Comparison of ENCODE assay signal across 31 cellular contexts in genomic region chr11:32479291-32479690, GRCh38. TPM values are rescaled to one million over a fixed set of nuclear protein-coding genes. Genes with fewer than 3 reads are reported as not detected.
"Had no signal": no experiment of that assay in that cellular context is flagged by ENCODE, and none has a peak within 500 bp of the region (broad histone marks: within the 10 kb centered on the region; RNA-seq: fewer than 3 reads in every experiment).

No MANE protein-coding gene starts in this region.

- H3K9me3 Mint-ChIP-seq: natural killer cell treated with Interleukin-12 subunit alpha and Interleukin-12 subunit beta and Interleukin-15 and Interleukin-18, amount 100 ng/mL, for 72 hours; stimulated activated effector memory CD8-positive, alpha-beta T cell treated with anti-CD3 and anti-CD28 coated beads, Interleukin-12 subunit alpha, Interleukin-12 subunit beta, amount 100 ng/mL, for 72 hours; stimulated activated naive CD8-positive, alpha-beta T cell treated with anti-CD3 and anti-CD28 coated beads, Interleukin-15, Interleukin-2, amounts not matched to agents 100 ng/mL and 50 ng/mL, for 24 hours; T-helper 2 cell treated with Interferon-gamma antibody and Interleukin-4, amounts not matched to agents 5 μg/mL and 100 μg/mL, for 36 hours; type B pancreatic cell had no signal

- H3K9me3 ChIP-seq: ascending aorta, heart right ventricle, mucosa of descending colon, pancreas, prostate gland, sigmoid colon, vagina had no signal

- H3K27me3 ChIP-seq: ascending aorta, brain microvascular endothelial cell, heart right ventricle, pancreas, sigmoid colon, vagina had no signal

- H3K27me3 Mint-ChIP-seq: activated naive CD8-positive, alpha-beta T cell had no signal

- H3K4me3 Mint-ChIP-seq: activated naive CD8-positive, alpha-beta T cell; natural killer cell treated with Interleukin-12 subunit alpha and Interleukin-12 subunit beta and Interleukin-15 and Interleukin-18, amount 100 ng/mL, for 72 hours; stimulated activated effector memory CD8-positive, alpha-beta T cell treated with anti-CD3 and anti-CD28 coated beads, Interleukin-12 subunit alpha, Interleukin-12 subunit beta, amount 100 ng/mL, for 72 hours; stimulated activated naive CD8-positive, alpha-beta T cell treated with anti-CD3 and anti-CD28 coated beads, Interleukin-15, Interleukin-2, amounts not matched to agents 100 ng/mL and 50 ng/mL, for 24 hours; T-helper 2 cell treated with Interferon-gamma antibody and Interleukin-4, amounts not matched to agents 5 μg/mL and 100 μg/mL, for 36 hours; type B pancreatic cell had no signal

- ATAC-seq: esophagus mucosa; left lobe of liver; mucosa of descending colon; natural killer cell treated with Interleukin-12 subunit alpha and Interleukin-12 subunit beta and Interleukin-15 and Interleukin-18, amount 100 ng/mL, for 72 hours; pancreas; stimulated activated effector memory CD8-positive, alpha-beta T cell treated with anti-CD3 and anti-CD28 coated beads, Interleukin-12 subunit alpha, Interleukin-12 subunit beta, amount 100 ng/mL, for 72 hours had no signal

- H3K27ac Mint-ChIP-seq: activated naive CD8-positive, alpha-beta T cell; natural killer cell treated with Interleukin-12 subunit alpha and Interleukin-12 subunit beta and Interleukin-15 and Interleukin-18, amount 100 ng/mL, for 72 hours; stimulated activated effector memory CD8-positive, alpha-beta T cell treated with anti-CD3 and anti-CD28 coated beads, Interleukin-12 subunit alpha, Interleukin-12 subunit beta, amount 100 ng/mL, for 72 hours; stimulated activated naive CD8-positive, alpha-beta T cell treated with anti-CD3 and anti-CD28 coated beads, Interleukin-15, Interleukin-2, amounts not matched to agents 100 ng/mL and 50 ng/mL, for 24 hours; T-helper 2 cell treated with Interferon-gamma antibody and Interleukin-4, amounts not matched to agents 5 μg/mL and 100 μg/mL, for 36 hours; type B pancreatic cell had no signal

- H3K4me1 Mint-ChIP-seq: stimulated activated effector memory CD8-positive, alpha-beta T cell treated with anti-CD3 and anti-CD28 coated beads, Interleukin-12 subunit alpha, Interleukin-12 subunit beta, amount 100 ng/mL, for 72 hours had no signal

- H3K4me3 ChIP-seq: ascending aorta, heart right ventricle, lung, mucosa of descending colon, pancreas, prostate gland, sigmoid colon, vagina had no signal

- H3K27ac ChIP-seq: ascending aorta, brain microvascular endothelial cell, heart right ventricle, pancreas, prostate gland, sigmoid colon, vagina had no signal

- H3K4me1 ChIP-seq: ascending aorta, pancreas, prostate gland, sigmoid colon, vagina had no signal

- H3K36me3 Mint-ChIP-seq: activated naive CD8-positive, alpha-beta T cell; natural killer cell treated with Interleukin-12 subunit alpha and Interleukin-12 subunit beta and Interleukin-15 and Interleukin-18, amount 100 ng/mL, for 72 hours; stimulated activated effector memory CD8-positive, alpha-beta T cell treated with anti-CD3 and anti-CD28 coated beads, Interleukin-12 subunit alpha, Interleukin-12 subunit beta, amount 100 ng/mL, for 72 hours; type B pancreatic cell had no signal

- H3K36me3 ChIP-seq: ascending aorta, brain microvascular endothelial cell, heart right ventricle, pancreas, prostate gland, sigmoid colon, vagina had no signal

- DNase-seq: activated CD4-positive, alpha-beta T cell treated with anti-CD3 and anti-CD28 coated beads for 48 hours; activated CD4-positive, alpha-beta T cell treated with anti-CD3 and anti-CD28 coated beads, Interleukin-2, amount 50 U/mL, for 48 hours; activated CD8-positive, alpha-beta memory T cell treated with anti-CD3 and anti-CD28 coated beads for 24 hours; activated effector memory CD4-positive, alpha-beta T cell treated with Interleukin-2 at 50 U/mL for 16 hours; activated naive CD4-positive, alpha-beta T cell treated with Interleukin-2 at 50 U/mL for 16 hours; brain microvascular endothelial cell; central memory CD4-positive, alpha-beta T cell; foreskin fibroblast; heart right ventricle; mesendoderm; mucosa of descending colon; nucleus accumbens; pancreas; retina; sigmoid colon; small intestine; stimulated activated CD4-positive, alpha-beta T cell treated with anti-CD3 and anti-CD28 coated beads, Interleukin-4, amount 100 ng/mL, for 24 hours; T-helper 1 cell had no signal

RNA-seq across cellular contexts. Expression of gene WT1, which starts 44.0 kb away (rescaled TPM):
- total RNA-seq: ascending aorta; esophagus mucosa; left lobe of liver; myocyte; natural killer cell treated with Interleukin-12 subunit alpha and Interleukin-12 subunit beta and Interleukin-15 and Interleukin-18, amount 100 ng/mL, for 72 hours had no signal
- polyA plus RNA-seq: small intestine had no signal
